In the genomic region with DNA sequence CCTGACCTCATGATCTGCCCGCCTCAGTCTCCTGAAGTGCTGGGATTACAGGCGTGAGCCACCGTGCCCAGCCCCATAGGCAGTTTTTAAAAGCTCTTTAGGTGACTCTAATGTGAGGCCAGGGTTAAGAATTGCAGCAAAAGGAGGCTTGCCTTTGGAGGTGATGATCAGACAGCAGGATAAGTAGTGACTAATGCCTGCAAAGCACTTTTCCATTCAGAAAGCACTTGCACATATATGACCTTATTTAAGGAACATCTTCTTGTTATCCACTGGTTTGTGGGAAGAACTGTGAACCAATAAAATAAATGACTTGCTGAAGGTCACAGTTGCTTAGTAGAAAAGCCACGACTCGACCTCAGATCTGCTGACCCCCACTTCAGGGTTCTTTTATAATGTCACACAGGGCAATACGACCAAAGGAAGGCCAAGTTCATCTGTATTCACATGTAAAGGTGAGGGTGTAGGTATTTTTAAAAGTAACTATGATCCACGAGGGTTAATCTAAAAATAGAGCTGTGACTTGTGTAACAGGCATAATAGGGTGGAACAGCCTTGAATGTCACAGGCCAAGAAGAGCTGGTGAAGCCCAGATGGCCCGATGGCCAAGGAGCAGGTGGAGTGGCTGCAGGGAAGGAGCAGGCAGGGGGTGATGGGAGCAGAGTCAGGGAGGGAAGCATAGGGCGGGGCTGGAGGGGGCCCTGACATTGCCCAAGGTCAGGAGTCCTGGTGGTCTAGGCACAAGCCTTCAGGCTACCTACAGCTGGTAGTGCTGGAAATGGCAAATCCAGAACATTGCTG, we compare ENCODE assay signal across 1 cellular context.
A peak's percentile ranks its signal among the peaks of the same experiment; 100 is the strongest.
TF ChIP-seq lines count a peak whose summit lies in the region.

No MANE protein-coding gene starts in this region.

TF ChIP-seq in A549, 52 proteins besides CTCF, POLR2A, EP300 and RAD21 (continued from another document):
- TF ChIP-seq MAFK (IDR thresholded peaks at IDR 0.05; ENCODE audit: partially characterized antibody), result peak; percentile 35
- TF ChIP-seq MYC (IDR thresholded peaks at IDR 0.05; ENCODE audit: borderline replicate concordance, low read length), result no peak
- TF ChIP-seq JUN (IDR thresholded peaks at IDR 0.05), result no peak
